ENCODE assay signal across 36 cellular contexts in genomic region chr17:38659415-38659814, GRCh38. TPM values are rescaled to one million over a fixed set of nuclear protein-coding genes. Genes with fewer than 3 reads are reported as not detected.
"Had no signal": no experiment of that assay in that cellular context is flagged by ENCODE, and none has a peak within 500 bp of the region (broad histone marks: within the 10 kb centered on the region; RNA-seq: fewer than 3 reads in every experiment).

No MANE protein-coding gene starts in this region.

- H3K4me1 Mint-ChIP-seq: activated T-helper 17 cell treated with anti-CD3 and anti-CD28 coated beads, Interleukin-2, amount 50 U/mL, for 72 hours had no signal

- H3K36me3 ChIP-seq: adrenal gland, ascending aorta, cardiac muscle cell had no signal

- ATAC-seq: activated CD8-positive, alpha-beta T cell treated with anti-CD3 and anti-CD28 coated beads for 36 hours; activated naive CD4-positive, alpha-beta T cell treated with anti-CD3 and anti-CD28 coated beads, Interleukin-2, amount 50 U/mL, for 72 hours; activated T-cell treated with anti-CD3 and anti-CD28 coated beads, Interleukin-2, amount 50 U/mL, for 4 hours; activated T-cell treated with anti-CD3 and anti-CD28 coated beads, Interleukin-2, amount 50 U/mL, for 72 hours; activated T-helper 17 cell treated with anti-CD3 and anti-CD28 coated beads, Interleukin-2, amount 50 U/mL, for 72 hours had no signal

- H3K9me3 Mint-ChIP-seq: activated B cell treated with CpG ODN at 0.5 μM for 24 hours; activated CD4-positive, alpha-beta memory T cell treated with anti-CD3 and anti-CD28 coated beads for 36 hours; activated CD4-positive, alpha-beta T cell treated with anti-CD3 and anti-CD28 coated beads, Interleukin-2, amount 10 ng/mL, durations not matched to agents 24 days and 14 days; activated CD8-positive, alpha-beta T cell treated with anti-CD3 and anti-CD28 coated beads for 36 hours; activated naive CD4-positive, alpha-beta T cell treated with anti-CD3 and anti-CD28 coated beads for 36 hours; activated naive CD4-positive, alpha-beta T cell treated with anti-CD3 and anti-CD28 coated beads, Interleukin-2, amount 50 U/mL, for 72 hours; activated naive CD8-positive, alpha-beta T cell treated with anti-CD3 and anti-CD28 coated beads for 36 hours; activated T-cell treated with anti-CD3 and anti-CD28 coated beads, Interleukin-2, amount 50 U/mL, for 4 hours; activated T-cell treated with anti-CD3 and anti-CD28 coated beads, Interleukin-2, amount 50 U/mL, for 72 hours; activated T-helper 1 cell treated with anti-CD3 and anti-CD28 coated beads, Interleukin-12 subunit alpha, Interleukin-12 subunit beta, Interleukin-2, Interleukin-4 antibody, amounts not matched to agents 30 ng/mL and 10 ng/mL and 1 ng/mL, durations not matched to agents 14 hours and 24 hours and 36 hours; activated T-helper 17 cell treated with anti-CD3 and anti-CD28 coated beads, Interleukin-2, amount 50 U/mL, for 72 hours; brain; central memory CD8-positive, alpha-beta T cell; T-helper 1 cell treated with Interleukin-12 subunit alpha and Interleukin-12 subunit beta and Interleukin-4 antibody, amounts not matched to agents 30 μg/mL and 1 μg/mL, for 36 hours; T-helper 2 cell treated with Interferon-gamma antibody and Interleukin-4, amounts not matched to agents 5 μg/mL and 100 μg/mL, for 36 hours had no signal

- DNase-seq: activated B cell treated with CpG ODN at 0.5 μM for 24 hours; activated CD4-positive, alpha-beta memory T cell treated with anti-CD3 and anti-CD28 coated beads for 36 hours; activated CD4-positive, alpha-beta T cell treated with anti-CD3 and anti-CD28 coated beads for 4 hours; activated CD4-positive, alpha-beta T cell treated with anti-CD3 and anti-CD28 coated beads, Interleukin-2, amount 10 ng/mL, durations not matched to agents 24 days and 14 days; activated CD4-positive, alpha-beta T cell treated with anti-CD3 and anti-CD28 coated beads, Interleukin-2, amount 50 U/mL, for 1 hour; activated CD4-positive, alpha-beta T cell treated with anti-CD3 and anti-CD28 coated beads, Interleukin-2, amount 50 U/mL, for 4 hours; activated CD8-positive, alpha-beta memory T cell treated with anti-CD3 and anti-CD28 coated beads, Interleukin-2, amount 50 U/mL, for 4 hours; activated effector memory CD4-positive, alpha-beta T cell treated with anti-CD3 and anti-CD28 coated beads, Interleukin-2, amount 50 U/mL, for 16 hours; activated gamma-delta T cell treated with Interleukin-2 at 50 U/mL for 16 hours; activated naive CD4-positive, alpha-beta T cell; activated naive CD4-positive, alpha-beta T cell treated with anti-CD3 and anti-CD28 coated beads for 36 hours; activated naive CD4-positive, alpha-beta T cell treated with anti-CD3 and anti-CD28 coated beads, Interleukin-2, amount 50 U/mL, for 16 hours; activated naive CD8-positive, alpha-beta T cell treated with anti-CD3 and anti-CD28 coated beads for 36 hours; activated T-cell treated with anti-CD3 and anti-CD28 coated beads for 4 hours; activated T-cell treated with anti-CD3 and anti-CD28 coated beads, Interleukin-2, amount 50 U/mL, for 1 hour; activated T-cell treated with anti-CD3 and anti-CD28 coated beads, Interleukin-2, amount 50 U/mL, for 4 hours; activated T-cell treated with anti-CD3 and anti-CD28 coated beads, Interleukin-2, amount 50 U/mL, for 72 hours; adrenal gland; amniotic stem cell; cerebellar nuclear complex; T-helper 1 cell; T-helper 2 cell; T-helper 9 cell had no signal

- H3K4me3 Mint-ChIP-seq: activated B cell treated with CpG ODN at 0.5 μM for 24 hours; activated CD4-positive, alpha-beta memory T cell treated with anti-CD3 and anti-CD28 coated beads for 36 hours; activated CD4-positive, alpha-beta T cell treated with anti-CD3 and anti-CD28 coated beads, Interleukin-2, amount 10 ng/mL, durations not matched to agents 24 days and 14 days; activated CD8-positive, alpha-beta T cell treated with anti-CD3 and anti-CD28 coated beads for 36 hours; activated naive CD4-positive, alpha-beta T cell treated with anti-CD3 and anti-CD28 coated beads for 36 hours; activated naive CD8-positive, alpha-beta T cell treated with anti-CD3 and anti-CD28 coated beads for 36 hours; activated T-cell treated with anti-CD3 and anti-CD28 coated beads, Interleukin-2, amount 50 U/mL, for 4 hours; activated T-cell treated with anti-CD3 and anti-CD28 coated beads, Interleukin-2, amount 50 U/mL, for 72 hours; activated T-helper 1 cell treated with anti-CD3 and anti-CD28 coated beads, Interleukin-12 subunit alpha, Interleukin-12 subunit beta, Interleukin-2, Interleukin-4 antibody, amounts not matched to agents 30 ng/mL and 10 ng/mL and 1 ng/mL, durations not matched to agents 14 hours and 24 hours and 36 hours; activated T-helper 17 cell treated with anti-CD3 and anti-CD28 coated beads, Interleukin-2, amount 50 U/mL, for 72 hours; brain; central memory CD8-positive, alpha-beta T cell; T-helper 1 cell treated with Interleukin-12 subunit alpha and Interleukin-12 subunit beta and Interleukin-4 antibody, amounts not matched to agents 30 μg/mL and 1 μg/mL, for 36 hours; T-helper 2 cell treated with Interferon-gamma antibody and Interleukin-4, amounts not matched to agents 5 μg/mL and 100 μg/mL, for 36 hours had no signal

- H3K4me1 ChIP-seq: adrenal gland, ascending aorta had no signal

- H3K9me3 ChIP-seq: adrenal gland, ascending aorta had no signal

- H3K27me3 ChIP-seq: cardiac muscle cell had no signal

- H3K27ac Mint-ChIP-seq: activated B cell treated with CpG ODN at 0.5 μM for 24 hours; activated CD4-positive, alpha-beta memory T cell treated with anti-CD3 and anti-CD28 coated beads for 36 hours; activated CD4-positive, alpha-beta T cell treated with anti-CD3 and anti-CD28 coated beads, Interleukin-2, amount 10 ng/mL, durations not matched to agents 24 days and 14 days; activated CD8-positive, alpha-beta T cell treated with anti-CD3 and anti-CD28 coated beads for 36 hours; activated naive CD4-positive, alpha-beta T cell treated with anti-CD3 and anti-CD28 coated beads for 36 hours; activated naive CD8-positive, alpha-beta T cell treated with anti-CD3 and anti-CD28 coated beads for 36 hours; activated T-cell treated with anti-CD3 and anti-CD28 coated beads, Interleukin-2, amount 50 U/mL, for 72 hours; activated T-helper 1 cell treated with anti-CD3 and anti-CD28 coated beads, Interleukin-12 subunit alpha, Interleukin-12 subunit beta, Interleukin-2, Interleukin-4 antibody, amounts not matched to agents 30 ng/mL and 10 ng/mL and 1 ng/mL, durations not matched to agents 14 hours and 24 hours and 36 hours; activated T-helper 17 cell treated with anti-CD3 and anti-CD28 coated beads, Interleukin-2, amount 50 U/mL, for 72 hours; T-helper 1 cell treated with Interleukin-12 subunit alpha and Interleukin-12 subunit beta and Interleukin-4 antibody, amounts not matched to agents 30 μg/mL and 1 μg/mL, for 36 hours; T-helper 2 cell treated with Interferon-gamma antibody and Interleukin-4, amounts not matched to agents 5 μg/mL and 100 μg/mL, for 36 hours had no signal

- H3K27ac ChIP-seq: adrenal gland, ascending aorta, cardiac muscle cell, VCaP had no signal

- FAIRE-seq: bronchial epithelial cell, TTC549 had no signal

- H3K36me3 Mint-ChIP-seq: activated CD4-positive, alpha-beta memory T cell treated with anti-CD3 and anti-CD28 coated beads for 36 hours; activated naive CD4-positive, alpha-beta T cell treated with anti-CD3 and anti-CD28 coated beads, Interleukin-2, amount 50 U/mL, for 72 hours; activated naive CD8-positive, alpha-beta T cell treated with anti-CD3 and anti-CD28 coated beads for 36 hours; brain had no signal

- H3K4me3 ChIP-seq: adrenal gland, ascending aorta, cardiac muscle cell had no signal

RNA-seq across cellular contexts. Expression of gene SRCIN1, which starts 53.7 kb away (rescaled TPM):
- total RNA-seq: ascending aorta had no signal
